ENCODE assay signal across 16 cellular contexts in the genomic region with DNA sequence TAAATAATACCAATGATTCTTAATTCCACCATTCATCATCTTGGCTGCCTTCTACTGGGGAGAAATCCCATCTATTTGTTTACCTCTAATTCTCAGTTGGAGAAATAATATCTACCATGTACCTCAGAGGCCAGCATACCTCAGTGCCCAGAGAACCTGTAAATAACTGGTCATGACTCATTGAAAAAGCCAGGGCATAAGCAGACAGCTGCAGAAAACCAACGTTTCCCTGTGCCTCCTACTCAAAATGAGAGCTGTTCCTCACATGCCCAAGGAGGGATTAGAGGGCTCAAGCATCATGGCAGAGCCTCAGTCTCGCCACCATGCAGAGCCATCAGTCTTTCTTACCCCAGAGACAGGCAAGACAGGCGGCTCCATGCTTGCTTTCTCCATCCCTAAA. TPM values are rescaled to one million over a fixed set of nuclear protein-coding genes. Genes with fewer than 3 reads are reported as not detected.
"Had no signal": no experiment of that assay in that cellular context is flagged by ENCODE, and none has a peak within 500 bp of the region (broad histone marks: within the 10 kb centered on the region; RNA-seq: fewer than 3 reads in every experiment).

No MANE protein-coding gene starts in this region.

- H3K9ac ChIP-seq: parathyroid adenoma had no signal

- H3K79me2 ChIP-seq: parathyroid adenoma had no signal

- H3K4me3 ChIP-seq: mucosa of descending colon, thyroid gland, uterus had no signal

- H3K36me3 ChIP-seq: thyroid gland, uterus had no signal

- H3K4me1 ChIP-seq: parathyroid adenoma, thyroid gland, uterus had no signal

- H3K9me3 ChIP-seq: mucosa of descending colon, thyroid gland, uterus had no signal

- ATAC-seq: activated naive CD8-positive, alpha-beta T cell treated with anti-CD3 and anti-CD28 coated beads, Interleukin-2, amount 50 U/mL, for 24 hours; effector memory CD8-positive, alpha-beta T cell; left cardiac atrium; mucosa of descending colon; right cardiac atrium; stimulated activated effector memory CD8-positive, alpha-beta T cell treated with anti-CD3 and anti-CD28 coated beads, Interleukin-12 subunit alpha, Interleukin-12 subunit beta, amount 100 ng/mL, for 72 hours had no signal

- DNase-seq: activated B cell treated with CpG ODN at 0.5 μM for 24 hours; activated CD4-positive, alpha-beta T cell treated with anti-CD3 and anti-CD28 coated beads, Interleukin-2, amount 10 ng/mL, durations not matched to agents 24 days and 14 days; activated naive CD4-positive, alpha-beta T cell treated with Interleukin-2 at 50 U/mL for 16 hours; activated naive CD8-positive, alpha-beta T cell treated with anti-CD3 and anti-CD28 coated beads, Interleukin-2, amount 50 U/mL, for 24 hours; effector memory CD8-positive, alpha-beta T cell; left cardiac atrium; mucosa of descending colon; right cardiac atrium; thyroid gland; uterus had no signal

- H3K27me3 ChIP-seq: thyroid gland, uterus had no signal

- H2AFZ ChIP-seq: parathyroid adenoma had no signal

- H3K27ac ChIP-seq: parathyroid adenoma, thyroid gland, uterus had no signal

RNA-seq across cellular contexts. Expression of a gene that starts 21.4 kb away (rescaled TPM):
- total RNA-seq: activated B cell treated with CpG ODN at 0.5 μM for 24 hours; activated CD4-positive, alpha-beta T cell treated with anti-CD3 and anti-CD28 coated beads, Interleukin-2, amount 10 ng/mL, durations not matched to agents 24 days and 14 days; epithelial cell of proximal tubule; glomerular endothelial cell; left cardiac atrium; mucosa of descending colon; natural killer cell treated with Interleukin-12 subunit alpha and Interleukin-12 subunit beta and Interleukin-15 and Interleukin-18, amount 100 ng/mL, for 72 hours; T-helper 1 cell treated with Interleukin-12 subunit alpha and Interleukin-12 subunit beta and Interleukin-4 antibody, amounts not matched to agents 30 ng/mL and 1 ng/mL, for 36 hours; thyroid gland; uterus had no signal
- polyA plus RNA-seq: right cardiac atrium had no signal
